Comparison of ENCODE assay signal across 28 cellular contexts in the genomic region with DNA sequence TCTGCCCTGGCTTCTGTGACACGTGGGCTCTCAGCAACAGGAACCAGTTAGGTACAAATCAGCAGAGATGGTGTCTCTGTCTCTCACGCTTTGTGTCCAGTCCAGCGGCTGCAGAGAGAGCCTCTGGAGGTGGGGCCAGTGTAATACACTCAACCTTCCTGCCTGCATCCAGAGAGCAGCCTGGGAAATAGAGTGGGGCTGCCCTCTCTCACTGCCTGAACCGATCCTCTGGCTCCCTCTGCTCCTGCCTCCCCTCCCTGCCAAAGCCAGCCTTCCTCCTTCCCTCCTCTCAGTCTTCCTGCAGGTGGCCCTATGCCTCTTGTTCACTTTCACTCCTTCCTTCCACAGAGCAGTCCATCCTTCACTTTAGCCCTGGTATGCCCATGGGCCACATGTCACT. TPM values are rescaled to one million over a fixed set of nuclear protein-coding genes. Genes with fewer than 3 reads are reported as not detected.
DNase-seq lines count a peak whose midpoint lies in the region; ATAC-seq and TF ChIP-seq lines count a peak whose summit lies in the region.
"Had no signal": no experiment of that assay in that cellular context is flagged by ENCODE, and none has a peak within 500 bp of the region (broad histone marks: within the 10 kb centered on the region; RNA-seq: fewer than 3 reads in every experiment).

A gene with protein sequence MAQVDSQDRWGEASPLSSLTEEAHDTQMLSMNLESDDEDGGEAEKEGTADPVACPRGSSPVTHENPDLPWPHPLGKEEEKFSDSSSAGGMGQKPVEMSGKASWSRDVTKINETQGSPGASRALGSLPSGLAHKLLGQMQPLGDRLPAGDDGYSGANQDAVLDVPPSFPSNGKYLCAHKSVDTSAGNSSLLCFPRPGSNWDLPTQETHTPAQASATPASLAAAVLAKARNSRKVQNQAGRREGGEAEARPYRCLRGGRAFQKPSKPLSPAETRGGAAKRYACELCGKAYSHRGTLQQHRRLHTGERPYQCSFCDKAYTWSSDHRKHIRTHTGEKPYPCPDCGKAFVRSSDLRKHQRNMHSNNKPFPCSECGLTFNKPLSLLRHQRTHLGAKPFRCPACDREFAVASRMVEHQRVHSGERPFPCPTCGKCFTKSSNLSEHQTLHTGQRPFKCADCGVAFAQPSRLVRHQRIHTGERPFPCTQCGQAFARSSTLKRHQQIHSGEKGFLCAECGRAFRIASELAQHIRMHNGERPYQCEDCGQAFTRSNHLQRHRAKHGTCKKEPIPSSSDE (minus strand): TSS at position 116 of the 400 bp plus-strand sequence. CDS start 3,702 bp downstream, outside the sequence.

- peaks cover 17% of the 10 kb centered on the region for H3K9me3 Mint-ChIP-seq in WTC11
- H3K9me3 Mint-ChIP-seq: activated CD4-positive, alpha-beta T cell treated with anti-CD3 and anti-CD28 coated beads, Interleukin-2, amount 10 ng/mL, durations not matched to agents 24 days and 14 days; dendritic cell treated with granulocyte-macrophage colony-stimulating factor and Interleukin-4, amounts not matched to agents 40 ng/mL and 50 ng/mL, for 4 days had no signal

- H3K27me3 ChIP-seq in right atrium auricular region (peaks cover 0 to 6% of the 10 kb centered on the region in 2 donors), A673 (replicated peaks; ENCODE audit: insufficient read depth, low read depth, low read length, poor library complexity) (peaks cover 42% of the 10 kb centered on the region), testis (no peaks in the 10 kb centered on the region), Karpas-422 (ENCODE audit: low read length) (no peaks in the 10 kb centered on the region)

- WGBS in testis, 2 donors = 39 to 68% methylated on average over 3 to 4 of the region's 4 CpGs

- DNase-seq in right atrium auricular region (ENCODE audit: low spot score) = peak; percentile 26
- no peak for DNase-seq in left ventricle myocardium superior
- DNase-seq in WTC11 (ENCODE audit: low spot score) = no peak
- peak; percentile 45 for DNase-seq in left kidney (ENCODE audit: low read depth, low spot score)
- DNase-seq in A673 (ENCODE audit: low spot score) = no peak
- no peak for DNase-seq in mucosa of descending colon
- DNase-seq in testis = no peak
- no peak for DNase-seq in Karpas-422
- DNase-seq: activated CD4-positive, alpha-beta T cell treated with anti-CD3 and anti-CD28 coated beads, Interleukin-2, amount 10 ng/mL, durations not matched to agents 24 days and 14 days; aorta; caudate nucleus; DMS53; hypothalamus; kidney; lower lobe of right lung; NCI-H1436; NCI-H524; nucleus accumbens; small intestine; stimulated activated CD4-positive, alpha-beta T cell treated with anti-CD3 and anti-CD28 coated beads, Interleukin-1b, Interleukin-23, amount 100 ng/mL, for 48 hours had no signal

- ATAC-seq in left ventricle myocardium superior = no peak
- ATAC-seq in WTC11 = peak; percentile 85
- no peak for ATAC-seq in mucosa of descending colon
- ATAC-seq: gastroesophageal sphincter, lower lobe of right lung had no signal

- no peaks in the 10 kb centered on the region for H4K20me1 ChIP-seq in Karpas-422 (ENCODE audit: insufficient read depth, low read depth, low read length)

- no TSS peak for BruUV-seq in A673 (replicated peaks; lab: Mats Ljungman, UMichigan)

- H3K4me3 Mint-ChIP-seq in WTC11 = no peak within 1 kb of the TSS
- H3K4me3 Mint-ChIP-seq: activated CD4-positive, alpha-beta T cell treated with anti-CD3 and anti-CD28 coated beads, Interleukin-2, amount 10 ng/mL, durations not matched to agents 24 days and 14 days; activated naive CD8-positive, alpha-beta T cell; dendritic cell treated with granulocyte-macrophage colony-stimulating factor and Interleukin-4, amounts not matched to agents 40 ng/mL and 50 ng/mL, for 4 days; IgD-negative memory B cell had no signal

- H3K9me3 ChIP-seq in right atrium auricular region (peaks cover 0 to 10% of the 10 kb centered on the region in 2 donors), A673 (ENCODE audit: low read depth, low read length, poor library complexity, severe bottlenecking) (no peaks in the 10 kb centered on the region), mucosa of descending colon (no peaks in the 10 kb centered on the region), testis (peaks cover 3% of the 10 kb centered on the region), Karpas-422 (ENCODE audit: low read length) (no peaks in the 10 kb centered on the region)
- H3K9me3 ChIP-seq: lower lobe of right lung had no signal

- TF ChIP-seq POLR2A in testis (IDR thresholded peaks at IDR 0.05) = no peak

- no peak within 1 kb of the TSS for H3K27ac Mint-ChIP-seq in WTC11
- H3K27ac Mint-ChIP-seq: activated CD4-positive, alpha-beta T cell treated with anti-CD3 and anti-CD28 coated beads, Interleukin-2, amount 10 ng/mL, durations not matched to agents 24 days and 14 days; activated naive CD8-positive, alpha-beta T cell; dendritic cell treated with granulocyte-macrophage colony-stimulating factor and Interleukin-4, amounts not matched to agents 40 ng/mL and 50 ng/mL, for 4 days; IgD-negative memory B cell had no signal

- H3K4me1 Mint-ChIP-seq in WTC11 = no peaks in the 10 kb centered on the region
- H3K4me1 Mint-ChIP-seq: IgD-negative memory B cell had no signal

- CTCF ChIA-PET in WTC11 (lab: Charles Lee) (interaction anchor here (1.7 kb wide), 1 partner anchor 19 kb away, joined by 10 read pairs; no protein-coding TSS in a partner anchor), A673 (lab: Charles Lee) (no interaction called here)

- H3K36me3 ChIP-seq in right atrium auricular region (no peaks in the 10 kb centered on the region), A673 (ENCODE audit: insufficient read depth, low read length, poor library complexity, severe bottlenecking) (no peaks in the 10 kb centered on the region), mucosa of descending colon (ENCODE audit: low read depth) (no peaks in the 10 kb centered on the region), testis (ENCODE audit: low read depth, missing control alignments) (no peaks in the 10 kb centered on the region), Karpas-422 (ENCODE audit: insufficient read depth, low read length) (no peaks in the 10 kb centered on the region)
- H3K36me3 ChIP-seq: gastroesophageal sphincter, lower lobe of right lung had no signal

- H3K4me2 ChIP-seq in Karpas-422 (ENCODE audit: low read depth, low read length, poor library complexity, severe bottlenecking) = no peak within 1 kb of the TSS

- H2AFZ ChIP-seq in Karpas-422 (ENCODE audit: low read length) = no peak within 1 kb of the TSS

- H3K27ac ChIP-seq in right atrium auricular region (no peak within 1 kb of the TSS), A673 (ENCODE audit: low read depth, low read length, poor library complexity, severe bottlenecking) (no peak within 1 kb of the TSS), testis (no peak within 1 kb of the TSS), Karpas-422 (ENCODE audit: low read length) (no peak within 1 kb of the TSS)
- H3K27ac ChIP-seq: gastroesophageal sphincter, lower lobe of right lung, VCaP had no signal

- TF ChIP-seq CTCF in right atrium auricular region (IDR thresholded peaks at IDR 0.05) (no peak), WTC11 (IDR thresholded peaks at IDR 0.05) (no peak), A673 (conservative IDR thresholded peaks at IDR 0.05; ENCODE audit: low read depth, low read length) (no peak), mucosa of descending colon (IDR thresholded peaks at IDR 0.05) (no peak), testis (IDR thresholded peaks at IDR 0.05) (no peak)

- no peak within 1 kb of the TSS for H3K9ac ChIP-seq in Karpas-422 (ENCODE audit: low read length)

- H3K4me1 ChIP-seq in right atrium auricular region = no peaks in the 10 kb centered on the region
- no peaks in the 10 kb centered on the region for H3K4me1 ChIP-seq in A673 (ENCODE audit: insufficient read depth, low read length, poor library complexity, severe bottlenecking)
- no peaks in the 10 kb centered on the region for H3K4me1 ChIP-seq in mucosa of descending colon (ENCODE audit: low read depth)
- no peaks in the 10 kb centered on the region for H3K4me1 ChIP-seq in testis
- no peaks in the 10 kb centered on the region for H3K4me1 ChIP-seq in Karpas-422 (ENCODE audit: low read length)
- H3K4me1 ChIP-seq: gastroesophageal sphincter, lower lobe of right lung had no signal

- intact Hi-C loops in left ventricle myocardium superior (cut with micrococcal nuclease) = no loop called here
- intact Hi-C loops in A673 (cut with micrococcal nuclease; ENCODE audit: unreplicated experiment) = no loop called here
- intact Hi-C loops in mucosa of descending colon (cut with DNase I, micrococcal nuclease) = no loop called here
- intact Hi-C loops in testis (cut with DNase I; ENCODE audit: low total_unique reads) = no loop called here

- POLR2A ChIA-PET in WTC11 (lab: Charles Lee) (no interaction called here), A673 (lab: Charles Lee; ENCODE audit: low non-redundant PET) (no interaction called here)

- H3K9me2 ChIP-seq in Karpas-422 (replicated peaks; ENCODE audit: insufficient read depth, low read length) = no peaks in the 10 kb centered on the region

- H3K27me3 Mint-ChIP-seq in WTC11 (ENCODE audit: low read depth) = peaks cover 15% of the 10 kb centered on the region

- no peaks in the 10 kb centered on the region for H3K36me3 Mint-ChIP-seq in WTC11
- H3K36me3 Mint-ChIP-seq: activated naive CD8-positive, alpha-beta T cell had no signal

- H3K79me2 ChIP-seq in Karpas-422 (ENCODE audit: low read length) = no peaks in the 10 kb centered on the region

- H3K4me3 ChIP-seq in right atrium auricular region (no peak within 1 kb of the TSS), A673 (ENCODE audit: low read depth, low read length, poor library complexity, severe bottlenecking) (no peak within 1 kb of the TSS), mucosa of descending colon (no peak within 1 kb of the TSS), testis (no peak within 1 kb of the TSS), Karpas-422 (ENCODE audit: low read length) (no peak within 1 kb of the TSS)
- H3K4me3 ChIP-seq: gastroesophageal sphincter, lower lobe of right lung had no signal

TF ChIP-seq in WTC11, 78 proteins besides CTCF, POLR2A, EP300 and RAD21 (continues in another document):
- TF ChIP-seq NR1H2 (CRISPR knock-in tag; IDR thresholded peaks at IDR 0.05) = no peak
- no peak for TF ChIP-seq ATF1 (CRISPR knock-in tag; IDR thresholded peaks at IDR 0.05)
- no peak for TF ChIP-seq JAZF1 (CRISPR knock-in tag; IDR thresholded peaks at IDR 0.05)
- TF ChIP-seq SP1 (CRISPR knock-in tag; conservative IDR thresholded peaks at IDR 0.05) = no peak
- TF ChIP-seq SMAD3 (CRISPR knock-in tag; IDR thresholded peaks at IDR 0.05; ENCODE audit: borderline replicate concordance) = no peak

RNA-seq across cellular contexts. Expression of the gene that starts here (rescaled TPM):
- total RNA-seq in right atrium auricular region (not detected), left ventricle myocardium superior (not detected), WTC11 (2021) (0.17 to 0.46 TPM (median 0.27 TPM) in 3 replicates), A673 (2021) (not detected in 2 replicates), mucosa of descending colon (under 1 TPM in 1 of 3 donors, not detected in 2; 0.07 TPM), testis (1 to 10 TPM; 3.8 to 5.0 TPM)
- polyA plus RNA-seq in testis (ENCODE audit: insufficient read depth, low read depth, low replicate concordance) = 0.91 TPM
- total RNA-seq in Karpas-422 (2014; rRNA removed; shearing (Covaris generic); ENCODE audit: low replicate concordance) = not detected in 2 replicates
- total RNA-seq: activated CD4-positive, alpha-beta T cell treated with anti-CD3 and anti-CD28 coated beads, Interleukin-2, amount 10 ng/mL, durations not matched to agents 24 days and 14 days; aorta; gastroesophageal sphincter; kidney; lower lobe of right lung; pulmonary artery endothelial cell; T-helper 2 cell treated with Interferon-gamma antibody and Interleukin-4, amounts not matched to agents 100 ng/mL and 5 ng/mL, for 36 hours had no signal
- polyA plus RNA-seq: aorta, BJ, IgD-negative memory B cell, small intestine had no signal

Comparison
In these comparisons a context has a peak if more than half of its experiments do, and no peak if none do; other contexts are left out.
1. Peak in DNase-seq in right atrium auricular region; RNA of the gene not detected or under 1 TPM.
2. Peak in ATAC-seq in WTC11; RNA of the gene not detected or under 1 TPM.